Comparison of ENCODE assay signal across 32 cellular contexts in the genomic region with DNA sequence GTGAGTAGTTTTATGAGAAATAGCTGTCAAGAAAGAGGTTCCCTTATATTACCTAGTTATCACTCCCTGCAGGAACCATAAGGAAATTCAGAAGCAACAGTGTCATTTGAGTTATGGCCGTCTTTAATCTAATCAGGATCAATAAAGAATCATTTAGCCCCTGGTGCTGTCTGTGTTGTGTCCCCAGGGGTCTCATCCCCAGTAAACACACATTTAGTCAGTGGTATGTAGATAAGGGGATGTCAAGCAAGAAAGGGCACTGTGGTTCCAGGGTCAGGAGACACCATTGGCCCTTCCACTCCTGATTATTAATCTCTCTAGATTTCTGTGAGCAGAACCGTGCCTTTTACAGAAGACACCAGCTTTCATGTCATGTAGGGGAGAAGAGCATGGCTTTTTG.
"Had no signal": no experiment of that assay in that cellular context is flagged by ENCODE, and none has a peak within 500 bp of the region (broad histone marks: within the 10 kb centered on the region; RNA-seq: fewer than 3 reads in every experiment).

No MANE protein-coding gene starts in this region.

- H3K36me3 ChIP-seq: adrenal gland, brain microvascular endothelial cell, breast epithelium had no signal

- H3K4me1 ChIP-seq: adrenal gland, breast epithelium had no signal

- H3K4me3 ChIP-seq: adrenal gland, body of pancreas, breast epithelium had no signal

- H3K27ac ChIP-seq: adrenal gland, body of pancreas, brain microvascular endothelial cell, breast epithelium, VCaP had no signal

- FAIRE-seq: astrocyte, TTC549 had no signal

- H3K27me3 ChIP-seq: adrenal gland, body of pancreas, brain microvascular endothelial cell, breast epithelium had no signal

- H3K9me3 ChIP-seq: adrenal gland, body of pancreas, breast epithelium had no signal

- DNase-seq: activated B cell treated with CpG ODN at 0.5 μM for 24 hours; activated CD4-positive, alpha-beta memory T cell treated with anti-CD3 and anti-CD28 coated beads for 36 hours; activated CD4-positive, alpha-beta T cell treated with anti-CD3 and anti-CD28 coated beads for 4 hours; activated CD4-positive, alpha-beta T cell treated with anti-CD3 and anti-CD28 coated beads, Interleukin-2, amount 10 ng/mL, durations not matched to agents 24 days and 14 days; activated CD4-positive, alpha-beta T cell treated with anti-CD3 and anti-CD28 coated beads, Interleukin-2, amount 50 U/mL, for 1 hour; activated CD4-positive, alpha-beta T cell treated with anti-CD3 and anti-CD28 coated beads, Interleukin-2, amount 50 U/mL, for 4 hours; activated CD4-positive, CD25-positive, alpha-beta regulatory T cell treated with anti-CD3 and anti-CD28 coated beads, Interleukin-2, amount 50 U/mL, for 72 hours; activated CD8-positive, alpha-beta memory T cell treated with anti-CD3 and anti-CD28 coated beads, Interleukin-2, amount 50 U/mL, for 4 hours; activated CD8-positive, alpha-beta T cell treated with anti-CD3 and anti-CD28 coated beads for 36 hours; activated effector memory CD4-positive, alpha-beta T cell treated with anti-CD3 and anti-CD28 coated beads, Interleukin-2, amount 50 U/mL, for 16 hours; activated gamma-delta T cell treated with Interleukin-2 at 50 U/mL for 16 hours; activated naive CD4-positive, alpha-beta T cell; activated naive CD4-positive, alpha-beta T cell treated with anti-CD3 and anti-CD28 coated beads for 36 hours; activated naive CD4-positive, alpha-beta T cell treated with anti-CD3 and anti-CD28 coated beads, Interleukin-2, amount 50 U/mL, for 16 hours; activated naive CD8-positive, alpha-beta T cell treated with anti-CD3 and anti-CD28 coated beads for 36 hours; activated T-cell treated with anti-CD3 and anti-CD28 coated beads for 4 hours; activated T-cell treated with anti-CD3 and anti-CD28 coated beads, Interleukin-2, amount 50 U/mL, for 1 hour; activated T-cell treated with anti-CD3 and anti-CD28 coated beads, Interleukin-2, amount 50 U/mL, for 4 hours; activated T-cell treated with anti-CD3 and anti-CD28 coated beads, Interleukin-2, amount 50 U/mL, for 72 hours; adrenal gland; amniotic stem cell; aorta; body of pancreas; brain microvascular endothelial cell; central memory CD4-positive, alpha-beta T cell; T-helper 1 cell; T-helper 2 cell; T-helper 9 cell had no signal
